ENCODE assay signal across 1 cellular context in the genomic region with DNA sequence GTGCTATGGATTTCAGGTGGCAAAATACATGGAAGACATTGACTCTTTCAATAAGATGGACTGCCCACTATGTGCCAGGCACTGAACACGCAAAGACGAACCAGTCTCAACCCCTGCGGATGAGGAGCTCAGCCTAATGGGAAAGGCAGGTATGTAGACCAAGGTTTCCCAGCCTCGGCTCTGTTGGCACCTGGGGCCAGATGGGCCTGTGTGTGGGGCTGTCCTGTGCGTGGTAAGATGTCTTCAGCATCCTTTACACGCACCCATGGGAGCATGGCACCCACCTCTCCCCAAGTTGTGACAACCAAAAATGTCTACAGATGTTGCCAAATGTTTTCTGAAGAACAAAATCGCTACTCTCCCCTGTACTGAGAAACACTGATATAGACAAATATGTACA.
A peak's percentile ranks its signal among the peaks of the same experiment; 100 is the strongest.
TF ChIP-seq lines count a peak whose summit lies in the region.

No MANE protein-coding gene starts in this region.

TF ChIP-seq in HepG2, 621 proteins besides CTCF, POLR2A, EP300 and RAD21 (continued from another document):
- TF ChIP-seq MAFK (conservative IDR thresholded peaks at IDR 0.05 in 1 of 2, IDR thresholded peaks at IDR 0.05 in 1 of 2; ENCODE audit: low read length in 2 of 2) (no peak), PTBP1 (IDR thresholded peaks at IDR 0.05; ENCODE audit: low read depth, low read length, poor library complexity, severe bottlenecking) (no peak), ZFX (CRISPR knock-in tag; IDR thresholded peaks at IDR 0.05; ENCODE audit: low read depth) (0 out of 2 replicates have a peak, but pooled peaks have one; percentile 20), YY1 (IDR thresholded peaks at IDR 0.05; ENCODE audit: insufficient read depth, insufficient replicate concordance, low read depth, low read length) (peak; percentile 7)
- TF ChIP-seq, protein P1, sequence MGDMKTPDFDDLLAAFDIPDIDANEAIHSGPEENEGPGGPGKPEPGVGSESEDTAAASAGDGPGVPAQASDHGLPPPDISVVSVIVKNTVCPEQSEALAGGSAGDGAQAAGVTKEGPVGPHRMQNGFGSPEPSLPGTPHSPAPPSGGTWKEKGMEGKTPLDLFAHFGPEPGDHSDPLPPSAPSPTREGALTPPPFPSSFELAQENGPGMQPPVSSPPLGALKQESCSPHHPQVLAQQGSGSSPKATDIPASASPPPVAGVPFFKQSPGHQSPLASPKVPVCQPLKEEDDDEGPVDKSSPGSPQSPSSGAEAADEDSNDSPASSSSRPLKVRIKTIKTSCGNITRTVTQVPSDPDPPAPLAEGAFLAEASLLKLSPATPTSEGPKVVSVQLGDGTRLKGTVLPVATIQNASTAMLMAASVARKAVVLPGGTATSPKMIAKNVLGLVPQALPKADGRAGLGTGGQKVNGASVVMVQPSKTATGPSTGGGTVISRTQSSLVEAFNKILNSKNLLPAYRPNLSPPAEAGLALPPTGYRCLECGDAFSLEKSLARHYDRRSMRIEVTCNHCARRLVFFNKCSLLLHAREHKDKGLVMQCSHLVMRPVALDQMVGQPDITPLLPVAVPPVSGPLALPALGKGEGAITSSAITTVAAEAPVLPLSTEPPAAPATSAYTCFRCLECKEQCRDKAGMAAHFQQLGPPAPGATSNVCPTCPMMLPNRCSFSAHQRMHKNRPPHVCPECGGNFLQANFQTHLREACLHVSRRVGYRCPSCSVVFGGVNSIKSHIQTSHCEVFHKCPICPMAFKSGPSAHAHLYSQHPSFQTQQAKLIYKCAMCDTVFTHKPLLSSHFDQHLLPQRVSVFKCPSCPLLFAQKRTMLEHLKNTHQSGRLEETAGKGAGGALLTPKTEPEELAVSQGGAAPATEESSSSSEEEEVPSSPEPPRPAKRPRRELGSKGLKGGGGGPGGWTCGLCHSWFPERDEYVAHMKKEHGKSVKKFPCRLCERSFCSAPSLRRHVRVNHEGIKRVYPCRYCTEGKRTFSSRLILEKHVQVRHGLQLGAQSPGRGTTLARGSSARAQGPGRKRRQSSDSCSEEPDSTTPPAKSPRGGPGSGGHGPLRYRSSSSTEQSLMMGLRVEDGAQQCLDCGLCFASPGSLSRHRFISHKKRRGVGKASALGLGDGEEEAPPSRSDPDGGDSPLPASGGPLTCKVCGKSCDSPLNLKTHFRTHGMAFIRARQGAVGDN (CRISPR knock-in tag; IDR thresholded peaks at IDR 0.05), result peak; percentile 56
- TF ChIP-seq, protein P2, sequence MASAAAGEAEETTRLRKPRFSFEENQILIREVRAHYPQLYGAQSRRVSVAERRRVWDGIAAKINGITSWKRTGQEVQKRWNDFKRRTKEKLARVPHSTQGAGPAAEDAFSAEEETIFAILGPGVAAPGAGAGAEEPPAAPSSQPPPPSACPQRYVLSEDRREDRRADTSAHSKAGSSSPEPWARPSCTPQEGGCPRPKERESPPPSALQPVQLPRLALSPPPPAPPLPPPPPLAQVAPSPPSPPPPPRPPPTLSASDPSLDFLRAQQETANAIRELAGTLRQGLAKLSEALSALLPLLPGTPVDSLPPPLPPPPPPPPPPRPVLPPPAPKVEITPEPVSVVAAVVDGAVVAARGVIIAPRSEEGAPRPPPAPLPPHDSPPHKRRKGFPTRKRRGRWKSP (CRISPR knock-in tag; IDR thresholded peaks at IDR 0.05), result peak; percentile 22; the same call in 1 of the 2 replicates
